Comparison of ENCODE assay signal across 13 cellular contexts in genomic region chr2:10137053-10137843, GRCh38. TPM values are rescaled to one million over a fixed set of nuclear protein-coding genes. Genes with fewer than 3 reads are reported as not detected.
DNase-seq lines count a peak whose midpoint lies in the region; ATAC-seq and TF ChIP-seq lines count a peak whose summit lies in the region.
"Had no signal": no experiment of that assay in that cellular context is flagged by ENCODE, and none has a peak within 500 bp of the region (broad histone marks: within the 10 kb centered on the region; RNA-seq: fewer than 3 reads in every experiment).

No MANE protein-coding gene starts in this region.

- no peaks in the 10 kb centered on the region for H3K27me3 ChIP-seq in MG63
- no peaks in the 10 kb centered on the region for H3K27me3 ChIP-seq in endodermal cell (ENCODE audit: control insufficient read depth, insufficient read depth, low read length, poor library complexity, severe bottlenecking)
- H3K27me3 ChIP-seq in testis: no peaks in the 10 kb centered on the region
- H3K27me3 ChIP-seq: BLaER1 treated with 17β-estradiol and CSF1 and Interleukin-3, amounts not matched to agents 10 nM and 100 nM had no signal

- H3K9me3 ChIP-seq in MG63 (no peaks in the 10 kb centered on the region), endodermal cell (ENCODE audit: control insufficient read depth, low read length) (no peaks in the 10 kb centered on the region), testis (no peaks in the 10 kb centered on the region)
- H3K9me3 ChIP-seq: BLaER1 treated with 17β-estradiol and CSF1 and Interleukin-3, amounts not matched to agents 10 nM and 100 nM had no signal

- no peak for TF ChIP-seq CTCF in endodermal cell (conservative IDR thresholded peaks at IDR 0.05)
- no peak for TF ChIP-seq CTCF in testis (IDR thresholded peaks at IDR 0.05)

- H3K27ac Mint-ChIP-seq in activated naive CD4-positive, alpha-beta T cell treated with anti-CD3 and anti-CD28 coated beads, Interleukin-2, amount 50 U/mL, for 72 hours: peak overlapping the region in 1 of 2 donors; percentile 31
- H3K27ac Mint-ChIP-seq in endodermal cell: no peak overlapping the region
- peak overlapping the region; percentile 68 for H3K27ac Mint-ChIP-seq in stimulated activated naive B cell treated with anti-CD40 and anti-IgM and Interleukin-4, amounts not matched to agents 10 μg/mL and 1 μg/mL and 100 μg/mL, for 72 hours
- H3K27ac Mint-ChIP-seq: naive B cell had no signal

- H3K4me3 ChIP-seq in MG63 (no peak overlapping the region), endodermal cell (ENCODE audit: low read length) (no peak overlapping the region), testis (no peak overlapping the region)
- H3K4me3 ChIP-seq: BLaER1 treated with 17β-estradiol and CSF1 and Interleukin-3, amounts not matched to agents 10 nM and 100 nM had no signal

- H3K36me3 ChIP-seq in MG63: peaks cover 13% of the 10 kb centered on the region
- H3K36me3 ChIP-seq in endodermal cell (ENCODE audit: control insufficient read depth, insufficient read depth, low read length): peaks cover 12% of the 10 kb centered on the region
- no peaks in the 10 kb centered on the region for H3K36me3 ChIP-seq in testis (ENCODE audit: low read depth, missing control alignments)

- H3K4me1 ChIP-seq in endodermal cell (ENCODE audit: control insufficient read depth, insufficient read depth, low read length): no peaks in the 10 kb centered on the region
- no peaks in the 10 kb centered on the region for H3K4me1 ChIP-seq in testis

- 88 to 94% methylated on average over 6 to 10 of the region's 10 CpGs for WGBS in endodermal cell (ENCODE audit: insufficient coverage in 1 of 2, insufficient read length in 1 of 2), 2 experiments
- WGBS in testis, 2 donors: 89% methylated on average over 9 to 10 of the region's 10 CpGs

- DNase-seq in activated naive CD4-positive, alpha-beta T cell treated with anti-CD3 and anti-CD28 coated beads, Interleukin-2, amount 50 U/mL, for 72 hours (ENCODE audit: low spot score in 2 of 2): no peak
- no peak for DNase-seq in activated naive CD4-positive, alpha-beta T cell treated with anti-CD3 and anti-CD28 coated beads, Interleukin-2, amount 50 U/mL, for 16 hours
- DNase-seq in MG63 (peak; percentile 38), endodermal cell (peak; percentile 49), Right ventricle myocardium inferior (ENCODE audit: missing footprints) (no peak), DMS114 treated with DMSO at 0.1 percent for 48 hours (lab: John Stamatoyannopoulos, UW; ENCODE audit: unreplicated experiment) (no peak), testis (no peak)
- no peak for DNase-seq in stimulated activated naive B cell treated with anti-CD40 and anti-IgM and Interleukin-4, amounts not matched to agents 10 μg/mL and 1 μg/mL and 100 μg/mL, for 72 hours
- DNase-seq: kidney, naive B cell, NCI-H2171, right cardiac atrium had no signal

- H3K27me3 Mint-ChIP-seq in endodermal cell (ENCODE audit: insufficient read depth): no peaks in the 10 kb centered on the region
- no peaks in the 10 kb centered on the region for H3K27me3 Mint-ChIP-seq in stimulated activated naive B cell treated with anti-CD40 and anti-IgM and Interleukin-4, amounts not matched to agents 10 μg/mL and 1 μg/mL and 100 μg/mL, for 72 hours
- H3K27me3 Mint-ChIP-seq: naive B cell had no signal

- no peaks in the 10 kb centered on the region for H3K9me3 Mint-ChIP-seq in activated naive CD4-positive, alpha-beta T cell treated with anti-CD3 and anti-CD28 coated beads, Interleukin-2, amount 50 U/mL, for 72 hours
- no peaks in the 10 kb centered on the region for H3K9me3 Mint-ChIP-seq in endodermal cell
- H3K9me3 Mint-ChIP-seq in stimulated activated naive B cell treated with anti-CD40 and anti-IgM and Interleukin-4, amounts not matched to agents 10 μg/mL and 1 μg/mL and 100 μg/mL, for 72 hours: no peaks in the 10 kb centered on the region
- H3K9me3 Mint-ChIP-seq: naive B cell had no signal

- intact Hi-C loops in Right ventricle myocardium inferior (cut with DNase I): no loop called here
- intact Hi-C loops in testis (cut with DNase I; ENCODE audit: low total_unique reads): no loop called here

- H3K9ac ChIP-seq in endodermal cell (ENCODE audit: extremely low read depth, low read length, poor library complexity, severe bottlenecking): no peak overlapping the region
- H3K9ac ChIP-seq: BLaER1 treated with 17β-estradiol and CSF1 and Interleukin-3, amounts not matched to agents 10 nM and 100 nM had no signal

- H3K36me3 Mint-ChIP-seq in activated naive CD4-positive, alpha-beta T cell treated with anti-CD3 and anti-CD28 coated beads, Interleukin-2, amount 50 U/mL, for 72 hours: peaks cover 10 to 16% of the 10 kb centered on the region in 2 donors
- H3K36me3 Mint-ChIP-seq in endodermal cell (ENCODE audit: low read depth): peaks cover 5% of the 10 kb centered on the region
- peaks cover 0 to 6% of the 10 kb centered on the region in 2 donors for H3K36me3 Mint-ChIP-seq in stimulated activated naive B cell treated with anti-CD40 and anti-IgM and Interleukin-4, amounts not matched to agents 10 μg/mL and 1 μg/mL and 100 μg/mL, for 72 hours
- H3K36me3 Mint-ChIP-seq: naive B cell had no signal

- peak; percentile 9 to 43 for ATAC-seq in activated naive CD4-positive, alpha-beta T cell treated with anti-CD3 and anti-CD28 coated beads, Interleukin-2, amount 50 U/mL, for 72 hours
- ATAC-seq in stimulated activated naive B cell treated with anti-CD40 and anti-IgM and Interleukin-4, amounts not matched to agents 10 μg/mL and 1 μg/mL and 100 μg/mL, for 72 hours (replicated peaks): no peak
- ATAC-seq in Right ventricle myocardium inferior: no peak
- ATAC-seq: right cardiac atrium had no signal

- H3K27ac ChIP-seq in endodermal cell (ENCODE audit: low read depth, low read length): peak overlapping the region; percentile 4
- no peak overlapping the region for H3K27ac ChIP-seq in testis

- H3K4me1 Mint-ChIP-seq in endodermal cell: peaks cover 19% of the 10 kb centered on the region
- H3K4me1 Mint-ChIP-seq in stimulated activated naive B cell treated with anti-CD40 and anti-IgM and Interleukin-4, amounts not matched to agents 10 μg/mL and 1 μg/mL and 100 μg/mL, for 72 hours: peaks cover 3 to 4% of the 10 kb centered on the region in 2 donors
- H3K4me1 Mint-ChIP-seq: naive B cell had no signal

- H3K4me3 Mint-ChIP-seq in endodermal cell: no peak overlapping the region
- H3K4me3 Mint-ChIP-seq in stimulated activated naive B cell treated with anti-CD40 and anti-IgM and Interleukin-4, amounts not matched to agents 10 μg/mL and 1 μg/mL and 100 μg/mL, for 72 hours: no peak overlapping the region
- H3K4me3 Mint-ChIP-seq: naive B cell had no signal

- TF ChIP-seq POLR2A in testis (IDR thresholded peaks at IDR 0.05): no peak

RNA-seq across cellular contexts. Expression of gene RRM2, which starts 14.7 kb away (rescaled TPM):
- 100 to 1,000 TPM; 413 to 682 TPM for total RNA-seq in activated naive CD4-positive, alpha-beta T cell treated with anti-CD3 and anti-CD28 coated beads, Interleukin-2, amount 50 U/mL, for 72 hours
- 31.3 and 33.2 TPM in 2 replicates for total RNA-seq in MG63 (2014; rRNA removed; shearing (Covaris generic); ENCODE audit: low replicate concordance)
- total RNA-seq in endodermal cell: 100 to 1,000 TPM; 142 to 157 TPM
- polyA plus RNA-seq in endodermal cell (2013, experiment 1 of 2): 152 TPM
- polyA plus RNA-seq in endodermal cell (2013, experiment 2 of 2): 130 TPM
- 4.2 TPM for total RNA-seq in Right ventricle myocardium inferior
- total RNA-seq in testis: 10 to 100 TPM in 1 of 2 donors, 1 to 10 TPM in 1; 7.2 to 18.1 TPM
- polyA plus RNA-seq in testis (ENCODE audit: insufficient read depth, low read depth, low replicate concordance): 14.9 TPM

RNA-seq across cellular contexts. Expression of gene CYS1, which starts 57.0 kb away (rescaled TPM):
- total RNA-seq in activated naive CD4-positive, alpha-beta T cell treated with anti-CD3 and anti-CD28 coated beads, Interleukin-2, amount 50 U/mL, for 72 hours: not detected
- 1.0 and 2.0 TPM in 2 replicates for total RNA-seq in MG63 (2014; rRNA removed; shearing (Covaris generic); ENCODE audit: low replicate concordance)
- total RNA-seq in endodermal cell (under 1 TPM; 0.29 to 0.44 TPM), Right ventricle myocardium inferior (3.2 TPM), testis (1 to 10 TPM; 3.7 to 4.3 TPM)
- 0.14 TPM for polyA plus RNA-seq in endodermal cell (2013, experiment 1 of 2)
- 0.50 TPM for polyA plus RNA-seq in endodermal cell (2013, experiment 2 of 2)
- polyA plus RNA-seq in testis (ENCODE audit: insufficient read depth, low read depth, low replicate concordance): 5.5 TPM

Comparison
In these comparisons a context has a peak if more than half of its experiments do, and no peak if none do; other contexts are left out.
1. ATAC-seq: peak in activated naive CD4-positive, alpha-beta T cell treated with anti-CD3 and anti-CD28 coated beads, Interleukin-2, amount 50 U/mL, for 72 hours (2 of 2); none in stimulated activated naive B cell treated with anti-CD40 and anti-IgM and Interleukin-4, amounts not matched to agents 10 μg/mL and 1 μg/mL and 100 μg/mL, for 72 hours (0 of 2) and Right ventricle myocardium inferior (single experiment).
2. DNase-seq: peak in MG63 (single experiment) and endodermal cell (single experiment); none in activated naive CD4-positive, alpha-beta T cell treated with anti-CD3 and anti-CD28 coated beads, Interleukin-2, amount 50 U/mL, for 72 hours (0 of 2), activated naive CD4-positive, alpha-beta T cell treated with anti-CD3 and anti-CD28 coated beads, Interleukin-2, amount 50 U/mL, for 16 hours (single experiment), stimulated activated naive B cell treated with anti-CD40 and anti-IgM and Interleukin-4, amounts not matched to agents 10 μg/mL and 1 μg/mL and 100 μg/mL, for 72 hours (single experiment), Right ventricle myocardium inferior (single experiment), DMS114 treated with DMSO at 0.1 percent for 48 hours (single experiment) and testis (single experiment).